Comparison of ENCODE assay signal across 1 cellular context in the genomic region with DNA sequence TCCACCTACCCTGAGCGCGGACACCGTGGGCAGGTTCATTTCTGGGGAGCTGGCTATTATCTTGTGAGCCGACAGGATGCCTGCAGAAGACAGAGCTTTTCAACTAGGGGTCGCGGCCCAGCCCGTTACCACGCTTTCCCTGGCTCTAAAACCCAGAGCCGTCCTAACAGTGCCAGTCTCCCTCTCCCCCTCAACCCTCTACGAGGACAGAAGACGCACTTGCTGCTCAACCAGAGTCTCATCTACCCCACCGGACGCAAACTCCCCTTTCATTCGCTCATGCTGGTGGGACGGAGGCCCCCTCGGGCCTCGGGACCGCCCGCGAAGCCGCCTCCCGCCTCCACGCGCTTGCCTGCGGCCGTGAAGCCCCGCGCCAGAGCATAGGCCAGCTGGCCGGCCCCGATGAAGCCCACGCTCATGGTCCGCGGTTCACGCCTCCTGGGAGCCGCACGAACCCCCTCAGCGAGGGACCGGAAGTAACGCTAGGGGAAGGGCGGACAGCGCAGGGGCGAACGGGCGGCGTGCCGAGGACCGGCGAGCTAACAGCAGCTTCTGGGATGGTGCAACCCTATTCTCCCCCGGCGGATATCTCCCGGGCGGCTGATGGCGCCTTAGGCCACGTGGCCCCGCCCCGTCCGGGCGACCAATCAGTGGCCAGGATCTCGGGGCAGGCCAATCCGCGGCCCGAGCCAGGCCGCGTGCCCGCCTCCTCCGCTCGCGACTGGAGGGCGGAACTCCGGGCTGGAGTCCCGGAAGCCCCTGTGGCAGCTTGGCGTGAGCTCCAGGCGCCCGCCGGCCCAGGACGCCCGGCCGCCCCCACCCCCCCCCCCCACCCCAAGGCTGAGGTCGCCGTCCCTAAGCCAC.
A peak's percentile ranks its signal among the peaks of the same experiment; 100 is the strongest.
TF ChIP-seq lines count a peak whose summit lies in the region.

A gene (minus strand): TSS at position 559 of the 864 bp plus-strand sequence. CDS start 140 bp downstream, at position 419.

TF ChIP-seq in K562, 482 proteins besides CTCF, POLR2A, EP300 and RAD21 (continued from another document and continues in another):
- TF ChIP-seq, protein P1, sequence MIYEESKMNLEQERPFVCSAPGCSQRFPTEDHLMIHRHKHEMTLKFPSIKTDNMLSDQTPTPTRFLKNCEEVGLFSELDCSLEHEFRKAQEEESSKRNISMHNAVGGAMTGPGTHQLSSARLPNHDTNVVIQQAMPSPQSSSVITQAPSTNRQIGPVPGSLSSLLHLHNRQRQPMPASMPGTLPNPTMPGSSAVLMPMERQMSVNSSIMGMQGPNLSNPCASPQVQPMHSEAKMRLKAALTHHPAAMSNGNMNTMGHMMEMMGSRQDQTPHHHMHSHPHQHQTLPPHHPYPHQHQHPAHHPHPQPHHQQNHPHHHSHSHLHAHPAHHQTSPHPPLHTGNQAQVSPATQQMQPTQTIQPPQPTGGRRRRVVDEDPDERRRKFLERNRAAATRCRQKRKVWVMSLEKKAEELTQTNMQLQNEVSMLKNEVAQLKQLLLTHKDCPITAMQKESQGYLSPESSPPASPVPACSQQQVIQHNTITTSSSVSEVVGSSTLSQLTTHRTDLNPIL (CRISPR knock-in tag; IDR thresholded peaks at IDR 0.05): no peak
- TF ChIP-seq HNRNPLL (IDR thresholded peaks at IDR 0.05; ENCODE audit: low read depth, low read length, poor library complexity, severe bottlenecking): peak; percentile 83
- TF ChIP-seq PURB (CRISPR knock-in tag; IDR thresholded peaks at IDR 0.05; ENCODE audit: low read depth): no peak
- no peak for TF ChIP-seq ZNF780A (CRISPR knock-in tag; IDR thresholded peaks at IDR 0.05)
- TF ChIP-seq, protein P2, sequence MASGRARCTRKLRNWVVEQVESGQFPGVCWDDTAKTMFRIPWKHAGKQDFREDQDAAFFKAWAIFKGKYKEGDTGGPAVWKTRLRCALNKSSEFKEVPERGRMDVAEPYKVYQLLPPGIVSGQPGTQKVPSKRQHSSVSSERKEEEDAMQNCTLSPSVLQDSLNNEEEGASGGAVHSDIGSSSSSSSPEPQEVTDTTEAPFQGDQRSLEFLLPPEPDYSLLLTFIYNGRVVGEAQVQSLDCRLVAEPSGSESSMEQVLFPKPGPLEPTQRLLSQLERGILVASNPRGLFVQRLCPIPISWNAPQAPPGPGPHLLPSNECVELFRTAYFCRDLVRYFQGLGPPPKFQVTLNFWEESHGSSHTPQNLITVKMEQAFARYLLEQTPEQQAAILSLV (tag; IDR thresholded peaks at IDR 0.05): no peak
- no peak for TF ChIP-seq CBX8 (IDR thresholded peaks at IDR 0.05; ENCODE audit: borderline replicate concordance, extremely low read depth, low read depth, low read length, poor library complexity, severe bottlenecking)
- no peak for TF ChIP-seq ZBTB8A (IDR thresholded peaks at IDR 0.05; ENCODE audit: partially characterized antibody)
- TF ChIP-seq NEUROD1 (IDR thresholded peaks at IDR 0.05; ENCODE audit: borderline replicate concordance, low read depth, low read length, partially characterized antibody): peak; percentile 93
- TF ChIP-seq TCF7L2 (IDR thresholded peaks at IDR 0.05; ENCODE audit: low read depth, low read length): no peak
- TF ChIP-seq, protein P3, sequence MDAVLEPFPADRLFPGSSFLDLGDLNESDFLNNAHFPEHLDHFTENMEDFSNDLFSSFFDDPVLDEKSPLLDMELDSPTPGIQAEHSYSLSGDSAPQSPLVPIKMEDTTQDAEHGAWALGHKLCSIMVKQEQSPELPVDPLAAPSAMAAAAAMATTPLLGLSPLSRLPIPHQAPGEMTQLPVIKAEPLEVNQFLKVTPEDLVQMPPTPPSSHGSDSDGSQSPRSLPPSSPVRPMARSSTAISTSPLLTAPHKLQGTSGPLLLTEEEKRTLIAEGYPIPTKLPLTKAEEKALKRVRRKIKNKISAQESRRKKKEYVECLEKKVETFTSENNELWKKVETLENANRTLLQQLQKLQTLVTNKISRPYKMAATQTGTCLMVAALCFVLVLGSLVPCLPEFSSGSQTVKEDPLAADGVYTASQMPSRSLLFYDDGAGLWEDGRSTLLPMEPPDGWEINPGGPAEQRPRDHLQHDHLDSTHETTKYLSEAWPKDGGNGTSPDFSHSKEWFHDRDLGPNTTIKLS (IDR thresholded peaks at IDR 0.05; ENCODE audit: borderline replicate concordance, low read depth): peak; percentile 90
- TF ChIP-seq DDX20 (tag; IDR thresholded peaks at IDR 0.05; ENCODE audit: low read depth): no peak
- TF ChIP-seq, protein P4, sequence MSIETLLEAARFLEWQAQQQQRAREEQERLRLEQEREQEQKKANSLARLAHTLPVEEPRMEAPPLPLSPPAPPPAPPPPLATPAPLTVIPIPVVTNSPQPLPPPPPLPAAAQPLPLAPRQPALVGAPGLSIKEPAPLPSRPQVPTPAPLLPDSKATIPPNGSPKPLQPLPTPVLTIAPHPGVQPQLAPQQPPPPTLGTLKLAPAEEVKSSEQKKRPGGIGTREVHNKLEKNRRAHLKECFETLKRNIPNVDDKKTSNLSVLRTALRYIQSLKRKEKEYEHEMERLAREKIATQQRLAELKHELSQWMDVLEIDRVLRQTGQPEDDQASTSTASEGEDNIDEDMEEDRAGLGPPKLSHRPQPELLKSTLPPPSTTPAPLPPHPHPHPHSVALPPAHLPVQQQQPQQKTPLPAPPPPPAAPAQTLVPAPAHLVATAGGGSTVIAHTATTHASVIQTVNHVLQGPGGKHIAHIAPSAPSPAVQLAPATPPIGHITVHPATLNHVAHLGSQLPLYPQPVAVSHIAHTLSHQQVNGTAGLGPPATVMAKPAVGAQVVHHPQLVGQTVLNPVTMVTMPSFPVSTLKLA (conservative IDR thresholded peaks at IDR 0.05): peak; percentile 98 to 99
- TF ChIP-seq RBM17 (IDR thresholded peaks at IDR 0.05; ENCODE audit: borderline replicate concordance, low read depth, low read length): no peak
- peak; percentile 79 for TF ChIP-seq SP2 (IDR thresholded peaks at IDR 0.05; ENCODE audit: extremely low read depth, low read depth, low read length, poor library complexity, severe bottlenecking)
- TF ChIP-seq, protein P5, sequence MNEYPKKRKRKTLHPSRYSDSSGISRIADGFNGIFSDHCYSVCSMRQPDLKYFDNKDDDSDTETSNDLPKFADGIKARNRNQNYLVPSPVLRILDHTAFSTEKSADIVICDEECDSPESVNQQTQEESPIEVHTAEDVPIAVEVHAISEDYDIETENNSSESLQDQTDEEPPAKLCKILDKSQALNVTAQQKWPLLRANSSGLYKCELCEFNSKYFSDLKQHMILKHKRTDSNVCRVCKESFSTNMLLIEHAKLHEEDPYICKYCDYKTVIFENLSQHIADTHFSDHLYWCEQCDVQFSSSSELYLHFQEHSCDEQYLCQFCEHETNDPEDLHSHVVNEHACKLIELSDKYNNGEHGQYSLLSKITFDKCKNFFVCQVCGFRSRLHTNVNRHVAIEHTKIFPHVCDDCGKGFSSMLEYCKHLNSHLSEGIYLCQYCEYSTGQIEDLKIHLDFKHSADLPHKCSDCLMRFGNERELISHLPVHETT (CRISPR knock-in tag; conservative IDR thresholded peaks at IDR 0.05 in 1 of 2, IDR thresholded peaks at IDR 0.05 in 1 of 2): peak in 1 of 2 experiments; percentile 99; a peak in 2 of 4 replicates
- peak; percentile 65; the same call in 1 of the 2 replicates for TF ChIP-seq XRCC5 (IDR thresholded peaks at IDR 0.05; ENCODE audit: low read depth, low read length)
- no peak for TF ChIP-seq NFE2 (IDR thresholded peaks at IDR 0.05; ENCODE audit: low read depth)
- peak; percentile 90 for TF ChIP-seq ASH1L (IDR thresholded peaks at IDR 0.05; ENCODE audit: borderline replicate concordance, low read depth, partially characterized antibody)
- no peak for TF ChIP-seq ZFP1 (CRISPR knock-in tag; IDR thresholded peaks at IDR 0.05)
- no peak for TF ChIP-seq FOXJ3 (CRISPR knock-in tag; IDR thresholded peaks at IDR 0.05)
- TF ChIP-seq CBFA2T3 (IDR thresholded peaks at IDR 0.05): peak; percentile 39
- TF ChIP-seq MCM5 (IDR thresholded peaks at IDR 0.05; ENCODE audit: low read depth): no peak
- TF ChIP-seq, protein P6, sequence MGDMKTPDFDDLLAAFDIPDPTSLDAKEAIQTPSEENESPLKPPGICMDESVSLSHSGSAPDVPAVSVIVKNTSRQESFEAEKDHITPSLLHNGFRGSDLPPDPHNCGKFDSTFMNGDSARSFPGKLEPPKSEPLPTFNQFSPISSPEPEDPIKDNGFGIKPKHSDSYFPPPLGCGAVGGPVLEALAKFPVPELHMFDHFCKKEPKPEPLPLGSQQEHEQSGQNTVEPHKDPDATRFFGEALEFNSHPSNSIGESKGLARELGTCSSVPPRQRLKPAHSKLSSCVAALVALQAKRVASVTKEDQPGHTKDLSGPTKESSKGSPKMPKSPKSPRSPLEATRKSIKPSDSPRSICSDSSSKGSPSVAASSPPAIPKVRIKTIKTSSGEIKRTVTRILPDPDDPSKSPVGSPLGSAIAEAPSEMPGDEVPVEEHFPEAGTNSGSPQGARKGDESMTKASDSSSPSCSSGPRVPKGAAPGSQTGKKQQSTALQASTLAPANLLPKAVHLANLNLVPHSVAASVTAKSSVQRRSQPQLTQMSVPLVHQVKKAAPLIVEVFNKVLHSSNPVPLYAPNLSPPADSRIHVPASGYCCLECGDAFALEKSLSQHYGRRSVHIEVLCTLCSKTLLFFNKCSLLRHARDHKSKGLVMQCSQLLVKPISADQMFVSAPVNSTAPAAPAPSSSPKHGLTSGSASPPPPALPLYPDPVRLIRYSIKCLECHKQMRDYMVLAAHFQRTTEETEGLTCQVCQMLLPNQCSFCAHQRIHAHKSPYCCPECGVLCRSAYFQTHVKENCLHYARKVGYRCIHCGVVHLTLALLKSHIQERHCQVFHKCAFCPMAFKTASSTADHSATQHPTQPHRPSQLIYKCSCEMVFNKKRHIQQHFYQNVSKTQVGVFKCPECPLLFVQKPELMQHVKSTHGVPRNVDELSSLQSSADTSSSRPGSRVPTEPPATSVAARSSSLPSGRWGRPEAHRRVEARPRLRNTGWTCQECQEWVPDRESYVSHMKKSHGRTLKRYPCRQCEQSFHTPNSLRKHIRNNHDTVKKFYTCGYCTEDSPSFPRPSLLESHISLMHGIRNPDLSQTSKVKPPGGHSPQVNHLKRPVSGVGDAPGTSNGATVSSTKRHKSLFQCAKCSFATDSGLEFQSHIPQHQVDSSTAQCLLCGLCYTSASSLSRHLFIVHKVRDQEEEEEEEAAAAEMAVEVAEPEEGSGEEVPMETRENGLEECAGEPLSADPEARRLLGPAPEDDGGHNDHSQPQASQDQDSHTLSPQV (IDR thresholded peaks at IDR 0.05): no peak; the same call in none of the 2 replicates
- TF ChIP-seq ZNF75A (CRISPR knock-in tag; IDR thresholded peaks at IDR 0.05): no peak
- TF ChIP-seq SLC30A9 (CRISPR knock-in tag; IDR thresholded peaks at IDR 0.05): no peak
- TF ChIP-seq EHMT2 (IDR thresholded peaks at IDR 0.05): no peak
- peak; percentile 82; the same call in 1 of the 2 replicates for TF ChIP-seq HDAC8 (tag; IDR thresholded peaks at IDR 0.05)
- no peak for TF ChIP-seq ESRRB (CRISPR knock-in tag; IDR thresholded peaks at IDR 0.05; ENCODE audit: borderline replicate concordance)
- TF ChIP-seq NCOA4 (IDR thresholded peaks at IDR 0.05; ENCODE audit: partially characterized antibody): no peak
- 0 out of 2 replicates have a peak, but pooled peaks have one; percentile 3 for TF ChIP-seq MAFK (IDR thresholded peaks at IDR 0.05; ENCODE audit: low read length)
- no peak for TF ChIP-seq NCOA2 (IDR thresholded peaks at IDR 0.05; ENCODE audit: partially characterized antibody in 2 of 2)
- no peak; a peak in 1 of 4 replicates for TF ChIP-seq TBL1XR1 (IDR thresholded peaks at IDR 0.05; ENCODE audit: low read length in 2 of 2)
- TF ChIP-seq, protein P7, sequence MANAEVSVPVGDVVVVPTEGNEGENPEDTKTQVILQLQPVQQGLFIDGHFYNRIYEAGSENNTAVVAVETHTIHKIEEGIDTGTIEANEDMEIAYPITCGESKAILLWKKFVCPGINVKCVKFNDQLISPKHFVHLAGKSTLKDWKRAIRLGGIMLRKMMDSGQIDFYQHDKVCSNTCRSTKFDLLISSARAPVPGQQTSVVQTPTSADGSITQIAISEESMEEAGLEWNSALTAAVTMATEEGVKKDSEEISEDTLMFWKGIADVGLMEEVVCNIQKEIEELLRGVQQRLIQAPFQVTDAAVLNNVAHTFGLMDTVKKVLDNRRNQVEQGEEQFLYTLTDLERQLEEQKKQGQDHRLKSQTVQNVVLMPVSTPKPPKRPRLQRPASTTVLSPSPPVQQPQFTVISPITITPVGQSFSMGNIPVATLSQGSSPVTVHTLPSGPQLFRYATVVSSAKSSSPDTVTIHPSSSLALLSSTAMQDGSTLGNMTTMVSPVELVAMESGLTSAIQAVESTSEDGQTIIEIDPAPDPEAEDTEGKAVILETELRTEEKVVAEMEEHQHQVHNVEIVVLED (CRISPR knock-in tag; IDR thresholded peaks at IDR 0.05): peak; percentile 68
- TF ChIP-seq PHB (CRISPR knock-in tag; IDR thresholded peaks at IDR 0.05): no peak
- TF ChIP-seq SMARCA5 (IDR thresholded peaks at IDR 0.05): no peak
- TF ChIP-seq GTF2E2 (tag; IDR thresholded peaks at IDR 0.05): peak; percentile 49; the same call in 1 of the 2 replicates
- TF ChIP-seq SMARCE1 (IDR thresholded peaks at IDR 0.05): no peak
- TF ChIP-seq, protein P8, sequence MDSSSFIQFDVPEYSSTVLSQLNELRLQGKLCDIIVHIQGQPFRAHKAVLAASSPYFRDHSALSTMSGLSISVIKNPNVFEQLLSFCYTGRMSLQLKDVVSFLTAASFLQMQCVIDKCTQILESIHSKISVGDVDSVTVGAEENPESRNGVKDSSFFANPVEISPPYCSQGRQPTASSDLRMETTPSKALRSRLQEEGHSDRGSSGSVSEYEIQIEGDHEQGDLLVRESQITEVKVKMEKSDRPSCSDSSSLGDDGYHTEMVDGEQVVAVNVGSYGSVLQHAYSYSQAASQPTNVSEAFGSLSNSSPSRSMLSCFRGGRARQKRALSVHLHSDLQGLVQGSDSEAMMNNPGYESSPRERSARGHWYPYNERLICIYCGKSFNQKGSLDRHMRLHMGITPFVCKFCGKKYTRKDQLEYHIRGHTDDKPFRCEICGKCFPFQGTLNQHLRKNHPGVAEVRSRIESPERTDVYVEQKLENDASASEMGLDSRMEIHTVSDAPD (CRISPR knock-in tag; IDR thresholded peaks at IDR 0.05): no peak
- TF ChIP-seq NR2F6 (CRISPR knock-in tag; IDR thresholded peaks at IDR 0.05): peak; percentile 75; the same call in 1 of the 2 replicates
- TF ChIP-seq SMC3 (conservative IDR thresholded peaks at IDR 0.05; ENCODE audit: insufficient read depth, low read depth, low read length): no peak; the same call in 1 of the 2 replicates
- TF ChIP-seq, protein P9, sequence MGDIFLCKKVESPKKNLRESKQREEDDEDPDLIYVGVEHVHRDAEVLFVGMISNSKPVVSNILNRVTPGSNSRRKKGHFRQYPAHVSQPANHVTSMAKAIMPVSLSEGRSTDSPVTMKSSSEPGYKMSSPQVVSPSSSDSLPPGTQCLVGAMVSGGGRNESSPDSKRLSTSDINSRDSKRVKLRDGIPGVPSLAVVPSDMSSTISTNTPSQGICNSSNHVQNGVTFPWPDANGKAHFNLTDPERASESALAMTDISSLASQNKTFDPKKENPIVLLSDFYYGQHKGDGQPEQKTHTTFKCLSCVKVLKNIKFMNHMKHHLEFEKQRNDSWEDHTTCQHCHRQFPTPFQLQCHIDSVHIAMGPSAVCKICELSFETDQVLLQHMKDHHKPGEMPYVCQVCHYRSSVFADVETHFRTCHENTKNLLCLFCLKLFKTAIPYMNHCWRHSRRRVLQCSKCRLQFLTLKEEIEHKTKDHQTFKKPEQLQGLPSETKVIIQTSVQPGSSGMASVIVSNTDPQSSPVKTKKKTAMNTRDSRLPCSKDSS (IDR thresholded peaks at IDR 0.05; ENCODE audit: low read depth, partially characterized antibody): no peak
- TF ChIP-seq IFI16 (CRISPR knock-in tag; IDR thresholded peaks at IDR 0.05): 0 out of 2 replicates have a peak, but pooled peaks have one; percentile 49
- TF ChIP-seq CBX5 (IDR thresholded peaks at IDR 0.05; ENCODE audit: borderline replicate concordance, low read depth): no peak
- TF ChIP-seq TAF1 (IDR thresholded peaks at IDR 0.05; ENCODE audit: control insufficient read depth, extremely low read depth, insufficient read depth, low read length, severe bottlenecking): peak; percentile 77
- TF ChIP-seq YY1 (IDR thresholded peaks at IDR 0.05; ENCODE audit: borderline replicate concordance in 1 of 3, control insufficient read depth in 1 of 3, extremely low read depth in 1 of 3, insufficient read depth in 3 of 3, insufficient read length in 1 of 3, insufficient replicate concordance in 2 of 3, low read depth in 1 of 3, low read length in 2 of 3): peak; percentile 41 to 92 (median 84)
